12 cellular contexts compared by ENCODE assay signal in the genomic region with DNA sequence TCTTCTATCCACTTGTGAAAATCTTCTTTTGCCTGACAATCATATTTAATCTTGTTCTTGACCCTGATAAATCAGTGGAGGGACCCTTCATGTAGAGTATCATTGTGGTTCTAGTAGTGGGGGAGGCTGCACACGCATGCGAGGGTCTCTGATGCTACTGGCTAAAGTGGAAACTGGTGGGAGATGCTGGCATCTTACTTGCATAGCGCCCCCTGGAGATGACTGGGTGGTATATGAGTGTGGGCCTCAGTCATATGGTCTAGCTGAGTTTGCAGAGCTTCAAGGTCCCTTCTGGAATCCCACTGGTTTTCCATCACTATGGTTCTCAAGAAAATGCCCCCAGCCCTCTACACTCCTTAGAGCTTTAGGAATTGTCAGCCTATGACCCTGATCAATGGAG.
DNase-seq lines count a peak whose midpoint lies in the region; ATAC-seq, FAIRE-seq and TF ChIP-seq lines count a peak whose summit lies in the region.
"Had no signal": no experiment of that assay in that cellular context is flagged by ENCODE, and none has a peak within 500 bp of the region (broad histone marks: within the 10 kb centered on the region; RNA-seq: fewer than 3 reads in every experiment).

No MANE protein-coding gene starts in this region.

- in situ Hi-C loops in GM12878 (cut with MboI) = no loop called here

- H4K20me1 ChIP-seq in GM12878 (ENCODE audit: control insufficient read depth, insufficient read depth) = no peaks in the 10 kb centered on the region
- no peaks in the 10 kb centered on the region for H4K20me1 ChIP-seq in smooth muscle cell (ENCODE audit: low read depth)
- H4K20me1 ChIP-seq in hepatocyte (ENCODE audit: insufficient read depth, poor library complexity, severe bottlenecking) = no peaks in the 10 kb centered on the region
- H4K20me1 ChIP-seq: BLaER1 had no signal

- no peak overlapping the region for H3K4me3 Mint-ChIP-seq in activated CD4-positive, alpha-beta T cell treated with anti-CD3 and anti-CD28 coated beads for 36 hours
- H3K4me3 Mint-ChIP-seq: T-helper 17 cell had no signal

- H3K36me3 Mint-ChIP-seq in activated CD4-positive, alpha-beta T cell treated with anti-CD3 and anti-CD28 coated beads for 36 hours (ENCODE audit: low read depth) = peaks cover 7% of the 10 kb centered on the region

- FAIRE-seq in GM12878 (lab: Jason Lieb, UNC) = no peak

- H3K9me3 Mint-ChIP-seq in activated CD4-positive, alpha-beta T cell treated with anti-CD3 and anti-CD28 coated beads for 36 hours (ENCODE audit: low read depth) = peaks cover 18% of the 10 kb centered on the region

- DNase-seq in activated CD4-positive, alpha-beta T cell treated with anti-CD3 and anti-CD28 coated beads for 36 hours = peak; percentile 53
- DNase-seq in activated CD4-positive, alpha-beta T cell treated with anti-CD3 and anti-CD28 coated beads for 1 hour = no peak
- DNase-seq in NB4 (ENCODE audit: low read depth) = peak; percentile 19
- DNase-seq in GM12878 (ENCODE audit: low read depth, low spot score) = no peak
- no peak for DNase-seq in smooth muscle cell (lab: John Stamatoyannopoulos, UW; ENCODE audit: unreplicated experiment)
- no peak for DNase-seq in hippocampal formation (lab: John Stamatoyannopoulos, UW)
- no peak for DNase-seq in hepatocyte (ENCODE audit: low spot score)
- DNase-seq: cerebellar nuclear complex, KG1 had no signal

- H3K4me2 ChIP-seq in GM12878 (ENCODE audit: control insufficient read depth, insufficient read depth) (no peak overlapping the region), smooth muscle cell (no peak overlapping the region), hepatocyte (no peak overlapping the region)
- H3K4me2 ChIP-seq: BLaER1 had no signal

- no peaks in the 10 kb centered on the region for H3K4me1 ChIP-seq in GM12878 (ENCODE audit: control insufficient read depth, insufficient read depth, low read length)
- H3K4me1 ChIP-seq in smooth muscle cell (ENCODE audit: low read depth) = no peaks in the 10 kb centered on the region
- H3K4me1 ChIP-seq in hepatocyte (ENCODE audit: insufficient read depth) = no peaks in the 10 kb centered on the region
- H3K4me1 ChIP-seq: BLaER1 had no signal

- RAD21 ChIA-PET in GM12878 (lab: Charles Lee; ENCODE audit: unreplicated experiment) = interaction anchor here (0.8 to 5.2 kb wide), 7 partner anchors 28 to 566 kb away, joined by 3 to 29 read pairs (median 4); no protein-coding TSS in a partner anchor

- SMC1A ChIA-PET in GM12878 (lab: Charles Lee; ENCODE audit: uncharacterized antibody, unreplicated experiment) = interaction anchor here (0.7 to 1.8 kb wide), 6 partner anchors 10 to 503 kb away, joined by 3 to 9 read pairs (median 4); no protein-coding TSS in a partner anchor

- H3K79me2 ChIP-seq in GM12878 (ENCODE audit: control insufficient read depth, insufficient read depth, low read length) = no peaks in the 10 kb centered on the region
- H3K79me2 ChIP-seq in smooth muscle cell (ENCODE audit: low read depth) = no peaks in the 10 kb centered on the region
- no peaks in the 10 kb centered on the region for H3K79me2 ChIP-seq in hepatocyte

- no peak overlapping the region for H3K9ac ChIP-seq in GM12878 (ENCODE audit: control insufficient read depth, insufficient read depth, low read length)
- no peak overlapping the region for H3K9ac ChIP-seq in smooth muscle cell (ENCODE audit: low read depth)
- H3K9ac ChIP-seq: BLaER1 had no signal

- H3K27ac Mint-ChIP-seq in activated CD4-positive, alpha-beta T cell treated with anti-CD3 and anti-CD28 coated beads for 36 hours = no peak overlapping the region
- H3K27ac Mint-ChIP-seq: T-helper 17 cell had no signal

- peaks cover 26% of the 10 kb centered on the region for H3K4me1 Mint-ChIP-seq in activated CD4-positive, alpha-beta T cell treated with anti-CD3 and anti-CD28 coated beads for 36 hours
- H3K4me1 Mint-ChIP-seq: T-helper 17 cell had no signal

- TF ChIP-seq POLR2A in NB4 (IDR thresholded peaks at IDR 0.05; ENCODE audit: extremely low read depth, insufficient read length) (no peak), GM12878 (IDR thresholded peaks at IDR 0.05; ENCODE audit: low read depth, low read length) (no peak)

- H3F3A ChIP-seq in smooth muscle cell (ENCODE audit: low read depth) = no peaks in the 10 kb centered on the region

- no peak for ATAC-seq in activated CD4-positive, alpha-beta T cell treated with anti-CD3 and anti-CD28 coated beads for 36 hours
- ATAC-seq in GM12878 (no peak), HG02610 (IDR thresholded peaks at IDR 0.05; ENCODE audit: unreplicated experiment) (no peak)
- ATAC-seq: T-helper 17 cell had no signal

- intact Hi-C loops in activated CD4-positive, alpha-beta T cell treated with anti-CD3 and anti-CD28 coated beads for 36 hours (cut with DNase I, micrococcal nuclease) = loop anchor here (2.0 to 10.0 kb wide), 4 partner anchors 237 to 503 kb away; partner anchors contain the start of gene AXIN2 (in 2 of the 2)
- intact Hi-C loops in GM12878 (cut with micrococcal nuclease; ENCODE audit: unreplicated experiment) = loop anchor here (10.0 kb wide), 2 partner anchors 233 to 563 kb away; partner anchors contain the start of gene AXIN2

- H2AFZ ChIP-seq in GM12878 (ENCODE audit: control insufficient read depth, low read depth, low read length) = no peak overlapping the region
- no peak overlapping the region for H2AFZ ChIP-seq in smooth muscle cell (ENCODE audit: low read depth)
- no peak overlapping the region for H2AFZ ChIP-seq in hepatocyte

- H3K27ac ChIP-seq in GM12878 (ENCODE audit: control insufficient read depth, insufficient read depth) (no peak overlapping the region), smooth muscle cell (ENCODE audit: low read depth) (no peak overlapping the region), hepatocyte (no peak overlapping the region)
- H3K27ac ChIP-seq: BLaER1 had no signal

- BruUV-seq in GM12878 (replicated peaks; lab: Mats Ljungman, UMichigan) = no TSS peak

- peaks cover 2% of the 10 kb centered on the region; the same call in 2 of the 3 replicates for H3K9me3 ChIP-seq in GM12878 (replicated peaks; ENCODE audit: control insufficient read depth, insufficient read depth, low read length)
- peaks cover 7% of the 10 kb centered on the region for H3K9me3 ChIP-seq in smooth muscle cell (replicated peaks; ENCODE audit: low read depth)
- peaks cover 16% of the 10 kb centered on the region for H3K9me3 ChIP-seq in hepatocyte (ENCODE audit: low read depth)

- CTCF ChIA-PET in activated CD4-positive, alpha-beta T cell treated with anti-CD3 and anti-CD28 coated beads for 36 hours (lab: Charles Lee) = interaction anchor here (0.8 to 1.4 kb wide), 4 partner anchors 15 to 103 kb away, joined by 3 to 4 read pairs (median 4); no protein-coding TSS in a partner anchor
- CTCF ChIA-PET in GM12878 (lab: Yijun Ruan, JAX) = interaction anchor here (0.5 to 3.9 kb wide), 20 partner anchors 10 to 565 kb away, joined by 3 to 14 read pairs (median 4); no protein-coding TSS in a partner anchor

- H3K36me3 ChIP-seq in GM12878 (ENCODE audit: control insufficient read depth in 2 of 2, insufficient read depth in 2 of 2, low read length in 1 of 2) (no peaks in the 10 kb centered on the region), smooth muscle cell (ENCODE audit: low read depth) (peaks cover 16% of the 10 kb centered on the region), hepatocyte (replicated peaks; ENCODE audit: insufficient read depth, low read depth) (no peaks in the 10 kb centered on the region)
- H3K36me3 ChIP-seq: BLaER1 had no signal

- H3K27me3 ChIP-seq in GM12878 (replicated peaks in 1 of 2; ENCODE audit: control insufficient read depth in 2 of 2, insufficient read depth in 2 of 2, low read length in 1 of 2) (no peaks in the 10 kb centered on the region), smooth muscle cell (ENCODE audit: low read depth) (no peaks in the 10 kb centered on the region), hepatocyte (no peaks in the 10 kb centered on the region)
- H3K27me3 ChIP-seq: BLaER1 had no signal

- H3K27me3 Mint-ChIP-seq in activated CD4-positive, alpha-beta T cell treated with anti-CD3 and anti-CD28 coated beads for 36 hours = peaks cover 5% of the 10 kb centered on the region

- H3K9me2 ChIP-seq in hepatocyte (replicated peaks; ENCODE audit: insufficient read depth) = no peaks in the 10 kb centered on the region

- POLR2A ChIA-PET in activated CD4-positive, alpha-beta T cell treated with anti-CD3 and anti-CD28 coated beads for 36 hours (lab: Charles Lee) = no interaction called here
- POLR2A ChIA-PET in GM12878 (lab: Charles Lee) = no interaction called here

- TF ChIP-seq RAD21 in GM12878 (IDR thresholded peaks at IDR 0.05; ENCODE audit: insufficient read depth, low read depth, low read length) = 0 out of 2 replicates have a peak, but pooled peaks have one; percentile 4

- WGBS in GM12878 (ENCODE audit: insufficient coverage, insufficient replicate concordance, low lambda C conversion rate, missing lambda C conversion rate) = 31% methylated on average over 3 of the region's 3 CpGs
- WGBS in smooth muscle cell (ENCODE audit: low lambda C conversion rate) = 64% methylated on average over 3 of the region's 3 CpGs
- 64% methylated on average over 3 of the region's 3 CpGs for WGBS in hepatocyte (ENCODE audit: low lambda C conversion rate, missing lambda C conversion rate)

- H3K4me3 ChIP-seq in NB4 (ENCODE audit: low read depth, low read length) = no peak overlapping the region
- no peak overlapping the region for H3K4me3 ChIP-seq in GM12878
- no peak overlapping the region for H3K4me3 ChIP-seq in smooth muscle cell
- H3K4me3 ChIP-seq in hepatocyte = no peak overlapping the region
- H3K4me3 ChIP-seq: BLaER1 had no signal

- TF ChIP-seq EP300 in GM12878 (IDR thresholded peaks at IDR 0.05; ENCODE audit: borderline replicate concordance in 1 of 2, control insufficient read depth in 1 of 2, low read depth in 2 of 2, low read length in 2 of 2) = no peak

- TF ChIP-seq CTCF in NB4 (IDR thresholded peaks at IDR 0.05; ENCODE audit: low read depth, low read length) = peak; percentile 45
- peak; percentile 8 to 34 (median 14); a peak in 2 of 6 replicates for TF ChIP-seq CTCF in GM12878 (IDR thresholded peaks at IDR 0.05 in 2 of 3, conservative IDR thresholded peaks at IDR 0.05 in 1 of 3; ENCODE audit: control insufficient read depth in 2 of 3, extremely low read depth in 1 of 3, insufficient read depth in 1 of 3, low read depth in 3 of 3, low read length in 3 of 3)
- peak; percentile 27 for TF ChIP-seq CTCF in smooth muscle cell (IDR thresholded peaks at IDR 0.05; ENCODE audit: borderline replicate concordance, insufficient read depth, poor library complexity, severe bottlenecking)
- no peak for TF ChIP-seq CTCF in hepatocyte (IDR thresholded peaks at IDR 0.05; ENCODE audit: poor library complexity)

TF ChIP-seq in GM12878, 131 proteins besides CTCF, POLR2A, EP300 and RAD21:
- peak; percentile 13; the same call in 1 of the 2 replicates for TF ChIP-seq SMC3 (IDR thresholded peaks at IDR 0.05; ENCODE audit: borderline replicate concordance, low read length)
- TF ChIP-seq SMARCA5 (IDR thresholded peaks at IDR 0.05) = no peak
TF ChIP-seq in GM12878: peak in this region for 1.

Comparison
In these comparisons a context has a peak if more than half of its experiments do, and no peak if none do; other contexts are left out.
1. DNase-seq: peak in activated CD4-positive, alpha-beta T cell treated with anti-CD3 and anti-CD28 coated beads for 36 hours (single experiment) and NB4 (single experiment); none in activated CD4-positive, alpha-beta T cell treated with anti-CD3 and anti-CD28 coated beads for 1 hour (single experiment), GM12878 (single experiment), smooth muscle cell (single experiment), hippocampal formation (0 of 2) and hepatocyte (single experiment).